ENCODE assay signal across 8 cellular contexts in genomic region chr12:49537709-49538601, GRCh38. TPM values are rescaled to one million over a fixed set of nuclear protein-coding genes. Genes with fewer than 3 reads are reported as not detected.
A peak's percentile ranks its signal among the peaks of the same experiment; 100 is the strongest.
DNase-seq lines count a peak whose midpoint lies in the region; ATAC-seq and TF ChIP-seq lines count a peak whose summit lies in the region.

No MANE protein-coding gene starts in this region.

- H3K9me3 Mint-ChIP-seq in activated naive CD8-positive, alpha-beta T cell treated with anti-CD3 and anti-CD28 coated beads for 36 hours: no peaks in the 10 kb centered on the region

- peaks cover 38% of the 10 kb centered on the region for H3K27me3 Mint-ChIP-seq in activated naive CD8-positive, alpha-beta T cell treated with anti-CD3 and anti-CD28 coated beads for 36 hours

- peak overlapping the region; percentile 31 for H3K4me3 ChIP-seq in GM12875 (ENCODE audit: low read depth, low read length)
- H3K4me3 ChIP-seq in iPS-15b (ENCODE audit: low read depth, low read length): peak overlapping the region; percentile 74
- H3K4me3 ChIP-seq in skeletal muscle tissue (ENCODE audit: low read length in 3 of 3): peak overlapping the region; percentile 59 to 64 (median 62)

- peaks cover 6% of the 10 kb centered on the region for H3K4me1 Mint-ChIP-seq in activated naive CD8-positive, alpha-beta T cell treated with anti-CD3 and anti-CD28 coated beads for 36 hours

- H3K9me3 ChIP-seq in iPS-15b (ENCODE audit: control insufficient read depth, insufficient read depth, low read length): no peaks in the 10 kb centered on the region
- no peaks in the 10 kb centered on the region for H3K9me3 ChIP-seq in skeletal muscle tissue (ENCODE audit: control insufficient read depth in 3 of 3, low read length in 3 of 3)

- peaks cover 80% of the 10 kb centered on the region for H3K27me3 ChIP-seq in iPS-15b (ENCODE audit: control insufficient read depth, insufficient read depth, low read length)
- H3K27me3 ChIP-seq in skeletal muscle tissue (ENCODE audit: control insufficient read depth in 3 of 3, insufficient read depth in 3 of 3, low read length in 3 of 3): peaks cover 42 to 46% (median 44%) of the 10 kb centered on the region in 3 donors

- H3K4me1 ChIP-seq in iPS-15b (ENCODE audit: control insufficient read depth, insufficient read depth, low read length) (peaks cover 4% of the 10 kb centered on the region), skeletal muscle tissue (ENCODE audit: control insufficient read depth in 3 of 3, insufficient read depth in 3 of 3, low read length in 3 of 3) (peaks cover 12% of the 10 kb centered on the region in 3 donors)

- peak overlapping the region; percentile 66 for H3K4me3 Mint-ChIP-seq in activated naive CD8-positive, alpha-beta T cell treated with anti-CD3 and anti-CD28 coated beads for 36 hours

- H3K27ac ChIP-seq in skeletal muscle tissue (ENCODE audit: low read depth, low read length): no peak overlapping the region

- TF ChIP-seq CTCF in GM12875 (IDR thresholded peaks at IDR 0.05; ENCODE audit: borderline replicate concordance, insufficient read depth, low read depth, low read length): 0 out of 2 replicates have a peak, but pooled peaks have one; percentile 1

- peak; percentile 81 for DNase-seq in NCI-H69 (lab: John Stamatoyannopoulos, UW)
- peak; percentile 40 for DNase-seq in activated naive CD8-positive, alpha-beta T cell treated with anti-CD3 and anti-CD28 coated beads for 36 hours
- DNase-seq in NCI-H774 (lab: John Stamatoyannopoulos, UW): no peak
- no peak for DNase-seq in DMS153 (lab: John Stamatoyannopoulos, UW)

- H3K36me3 ChIP-seq in iPS-15b (ENCODE audit: control insufficient read depth, insufficient read depth, low read length) (no peaks in the 10 kb centered on the region), skeletal muscle tissue (ENCODE audit: control insufficient read depth in 3 of 3, insufficient read depth in 3 of 3, low read length in 3 of 3) (no peaks in the 10 kb centered on the region)

- no peak overlapping the region for H3K27ac Mint-ChIP-seq in activated naive CD8-positive, alpha-beta T cell treated with anti-CD3 and anti-CD28 coated beads for 36 hours

- ATAC-seq in GM21737 (IDR thresholded peaks at IDR 0.05; ENCODE audit: unreplicated experiment): no peak

- H3K36me3 Mint-ChIP-seq in activated naive CD8-positive, alpha-beta T cell treated with anti-CD3 and anti-CD28 coated beads for 36 hours: no peaks in the 10 kb centered on the region

- no peak overlapping the region for H3K9ac ChIP-seq in iPS-15b (ENCODE audit: low read depth, low read length)
- H3K9ac ChIP-seq in skeletal muscle tissue (ENCODE audit: low read depth in 1 of 3, low read length in 3 of 3): peak overlapping the region; percentile 5 to 27 (median 25)

RNA-seq across cellular contexts. Expression of gene KCNH3, which starts 0.9 kb away (rescaled TPM):
- total RNA-seq in activated naive CD8-positive, alpha-beta T cell treated with anti-CD3 and anti-CD28 coated beads for 36 hours: 10 to 100 TPM; 10.2 to 10.9 TPM
- 0.52 TPM for total RNA-seq in skeletal muscle tissue

RNA-seq across cellular contexts. Expression of gene MCRS1, which starts 30.0 kb away (rescaled TPM):
- 10 to 100 TPM; 73.6 to 78.2 TPM for total RNA-seq in activated naive CD8-positive, alpha-beta T cell treated with anti-CD3 and anti-CD28 coated beads for 36 hours
- 33.9 TPM for total RNA-seq in skeletal muscle tissue

Comparison
In these comparisons a context has a peak if more than half of its experiments do, and no peak if none do; other contexts are left out.
1. DNase-seq: peak in NCI-H69 (single experiment) and activated naive CD8-positive, alpha-beta T cell treated with anti-CD3 and anti-CD28 coated beads for 36 hours (single experiment); none in NCI-H774 (single experiment) and DMS153 (single experiment).
2. Peak in every context shown above with its lines, with median percentiles within 50 percentile points of each other: H3K4me3 ChIP-seq.